22 cellular contexts compared by ENCODE assay signal in genomic region chr2:117760916-117761315, GRCh38. TPM values are rescaled to one million over a fixed set of nuclear protein-coding genes. Genes with fewer than 3 reads are reported as not detected.
DNase-seq lines count a peak whose midpoint lies in the region; ATAC-seq and TF ChIP-seq lines count a peak whose summit lies in the region.
"Had no signal": no experiment of that assay in that cellular context is flagged by ENCODE, and none has a peak within 500 bp of the region (broad histone marks: within the 10 kb centered on the region; RNA-seq: fewer than 3 reads in every experiment).

No MANE protein-coding gene starts in this region.

- no peak overlapping the region for H3K23ac ChIP-seq in mesenchymal stem cell (ENCODE audit: low read length in 2 of 2)

- no peak overlapping the region for H2BK15ac ChIP-seq in mesenchymal stem cell (ENCODE audit: low read depth, poor library complexity, severe bottlenecking)

- no peak overlapping the region for H3K14ac ChIP-seq in mesenchymal stem cell (ENCODE audit: low read length in 2 of 2)

- DNase-seq in BJ (ENCODE audit: low read depth) (peak; percentile 35), EH (ENCODE audit: low read depth) (peak; percentile 24), NCI-H446 treated with DMSO at 0.1 percent for 48 hours (lab: John Stamatoyannopoulos, UW) (peak; percentile 32), mesenchymal stem cell (peak; percentile 39), right lobe of liver (no peak), EL (no peak), GM20000 (ENCODE audit: low spot score) (no peak)
- DNase-seq: BE2C; GF-D8; MV-4-11; NCI-H1105; NCI-H1436 treated with DMSO at 0.1 percent for 48 hours; NCI-H2029; NCI-H226; NCI-H524; NCI-H774; NK-92 treated with Interleukin-12 subunit alpha and Interleukin-12 subunit beta, amount 100 ng/mL, for 24 hours; PC-3; T-helper 2 cell had no signal

- no peak overlapping the region for H2BK12ac ChIP-seq in mesenchymal stem cell (ENCODE audit: low read length in 2 of 2)

- H3K9ac ChIP-seq in mesenchymal stem cell (ENCODE audit: low read length), result no peak overlapping the region
- H3K9ac ChIP-seq: KMS-11 had no signal

- H3K27me3 ChIP-seq in BJ (ENCODE audit: control insufficient read depth, insufficient read depth, low read length) (no peaks in the 10 kb centered on the region), mesenchymal stem cell (ENCODE audit: control insufficient read depth in 1 of 2, insufficient read depth in 1 of 2, low read length in 2 of 2) (no peaks in the 10 kb centered on the region), right lobe of liver (no peaks in the 10 kb centered on the region)
- H3K27me3 ChIP-seq: BE2C had no signal

- no peaks in the 10 kb centered on the region for H3K79me1 ChIP-seq in mesenchymal stem cell (replicated peaks; ENCODE audit: low read length, poor library complexity, severe bottlenecking)

- no peak overlapping the region for H3K4me3 ChIP-seq in BJ (ENCODE audit: low read depth, low read length)
- no peak overlapping the region for H3K4me3 ChIP-seq in mesenchymal stem cell (ENCODE audit: insufficient read depth in 1 of 2, low read depth in 1 of 2, low read length in 2 of 2)
- H3K4me3 ChIP-seq in right lobe of liver, result no peak overlapping the region

- TF ChIP-seq CTCF in BJ (IDR thresholded peaks at IDR 0.05; ENCODE audit: insufficient read depth, low read depth, low read length) (no peak), right lobe of liver (IDR thresholded peaks at IDR 0.05) (no peak), GM20000 (IDR thresholded peaks at IDR 0.05; ENCODE audit: extremely low read depth, missing control alignments) (no peak)

- H3K9me3 ChIP-seq in mesenchymal stem cell (ENCODE audit: control insufficient read depth, low read length) (no peaks in the 10 kb centered on the region), right lobe of liver (no peaks in the 10 kb centered on the region)
- H3K9me3 ChIP-seq: BE2C had no signal

- POLR2A ChIA-PET in BJ (lab: Charles Lee), result no interaction called here

- no peak overlapping the region for H3K18ac ChIP-seq in mesenchymal stem cell (ENCODE audit: low read depth in 1 of 2, low read length in 2 of 2)

- H3K4me2 ChIP-seq in mesenchymal stem cell (ENCODE audit: low read length, poor library complexity, severe bottlenecking), result no peak overlapping the region
- H3K4me2 ChIP-seq: KMS-11 had no signal

- TF ChIP-seq POLR2A in right lobe of liver (IDR thresholded peaks at IDR 0.05), result no peak

- no peak overlapping the region for H2AFZ ChIP-seq in mesenchymal stem cell (ENCODE audit: low read depth, low read length)

- no peak overlapping the region for H2AK5ac ChIP-seq in mesenchymal stem cell (ENCODE audit: low read length, severe bottlenecking)

- H3K27ac ChIP-seq in mesenchymal stem cell (ENCODE audit: low read length, poor library complexity, severe bottlenecking), result no peak overlapping the region
- H3K27ac ChIP-seq in right lobe of liver, result no peak overlapping the region
- H3K27ac ChIP-seq: HL-60, KMS-11 had no signal

- no peaks in the 10 kb centered on the region for H3K36me3 ChIP-seq in BJ (ENCODE audit: control insufficient read depth, insufficient read depth, low read length)
- no peaks in the 10 kb centered on the region for H3K36me3 ChIP-seq in mesenchymal stem cell (ENCODE audit: control insufficient read depth in 1 of 2, insufficient read depth in 2 of 2, low read depth in 1 of 2, low read length in 2 of 2)
- no peaks in the 10 kb centered on the region for H3K36me3 ChIP-seq in right lobe of liver
- H3K36me3 ChIP-seq: BE2C had no signal

- 43% methylated on average over 1 of the region's 1 CpG for WGBS in mesenchymal stem cell
- WGBS in right lobe of liver (ENCODE audit: insufficient coverage, low coverage, low lambda C conversion rate, missing lambda C conversion rate), result 60% methylated on average over 1 of the region's 1 CpG

- no peak overlapping the region for H2BK120ac ChIP-seq in mesenchymal stem cell (ENCODE audit: low read depth, low read length)

- H3K4me1 ChIP-seq in mesenchymal stem cell (ENCODE audit: control insufficient read depth, insufficient read depth, low read depth, low read length) (no peaks in the 10 kb centered on the region), right lobe of liver (no peaks in the 10 kb centered on the region)
- H3K4me1 ChIP-seq: BE2C had no signal

- no peak overlapping the region for H3K4ac ChIP-seq in mesenchymal stem cell (ENCODE audit: low read depth in 1 of 2, low read length in 2 of 2)

- CTCF ChIA-PET in BJ (lab: Yijun Ruan, JAX), result interaction anchor here (0.9 to 1.7 kb wide), 2 partner anchors 11 to 25 kb away, joined by 3 to 6 read pairs; no protein-coding TSS in a partner anchor

- peak overlapping the region; percentile 67 for H4K8ac ChIP-seq in mesenchymal stem cell (ENCODE audit: low read length)

- H2BK5ac ChIP-seq in mesenchymal stem cell (ENCODE audit: low read depth, low read length, poor library complexity, severe bottlenecking), result no peak overlapping the region

- H4K91ac ChIP-seq in mesenchymal stem cell (ENCODE audit: low read length), result no peak overlapping the region

- ATAC-seq in right lobe of liver, result no peak
- ATAC-seq: HCT116, PC-3 had no signal

- intact Hi-C loops in right lobe of liver (cut with DNase I), result no loop called here

RNA-seq across cellular contexts. Expression of gene DDX18, which starts 53.6 kb away (rescaled TPM):
- 30.9 and 42.8 TPM in 2 replicates for polyA plus RNA-seq in BJ (2011; rRNA removed)
- polyA minus RNA-seq in BJ (2011; rRNA and poly(A)+ RNA removed), result 19.5 and 20.9 TPM in 2 replicates
- 42.0 TPM for polyA plus RNA-seq in mesenchymal stem cell (2013, experiment 1 of 2)
- polyA plus RNA-seq in mesenchymal stem cell (2013, experiment 2 of 2), result 43.3 TPM
- total RNA-seq in right lobe of liver, result 10 to 100 TPM; 20.5 to 35.1 (median 24.6) TPM

Comparison
In these comparisons a context has a peak if more than half of its experiments do, and no peak if none do; other contexts are left out.
1. DNase-seq: peak in BJ (single experiment), EH (single experiment), NCI-H446 treated with DMSO at 0.1 percent for 48 hours (single experiment) and mesenchymal stem cell (single experiment); none in right lobe of liver (0 of 3), EL (single experiment) and GM20000 (single experiment).